29 cellular contexts compared by ENCODE assay signal in the genomic region with DNA sequence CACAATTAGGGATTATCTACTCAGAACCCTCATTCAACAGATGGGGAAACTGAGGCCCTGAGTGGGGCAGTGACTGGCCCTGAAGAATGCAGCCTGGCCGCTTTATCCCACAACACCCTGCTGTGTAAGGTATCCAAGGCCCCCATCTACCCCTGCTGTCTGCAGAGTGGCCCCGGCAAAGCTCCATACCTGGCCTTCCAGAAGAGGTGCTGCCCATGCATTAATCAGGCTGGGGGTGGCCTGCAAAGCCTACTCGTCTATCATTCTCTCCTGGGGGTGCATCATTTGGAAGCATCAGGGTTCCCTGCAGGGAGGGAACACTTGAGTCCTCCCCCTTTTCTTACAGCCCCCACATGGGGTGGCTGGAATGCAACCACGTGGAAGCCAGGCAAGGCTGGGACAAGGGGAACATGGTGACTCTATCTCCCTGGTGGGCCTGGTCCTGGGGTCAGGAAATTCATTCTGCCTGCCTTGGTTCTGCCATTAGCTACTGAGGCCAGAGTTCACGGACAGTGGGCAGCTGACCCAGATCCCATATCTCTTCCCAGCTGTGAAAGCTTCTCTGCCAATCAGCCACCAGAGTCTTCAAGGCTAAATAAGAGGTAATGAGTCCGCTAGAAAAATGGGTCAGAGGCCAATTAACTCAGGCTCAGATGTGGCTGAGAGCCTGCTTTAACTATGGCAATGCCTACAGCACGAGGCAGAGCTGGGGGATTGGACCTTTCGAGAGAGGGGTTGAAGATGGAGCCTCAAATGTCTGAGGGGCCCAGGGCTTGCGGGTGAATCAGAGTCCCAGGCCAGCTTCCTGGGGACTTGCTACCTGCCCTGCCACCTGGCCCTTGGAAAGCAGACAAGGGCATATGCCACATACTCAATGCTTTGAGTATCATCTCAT.
A peak's percentile ranks its signal among the peaks of the same experiment; 100 is the strongest.
DNase-seq lines count a peak whose midpoint lies in the region; ATAC-seq and TF ChIP-seq lines count a peak whose summit lies in the region.
"Had no signal": no experiment of that assay in that cellular context is flagged by ENCODE, and none has a peak within 500 bp of the region (broad histone marks: within the 10 kb centered on the region; RNA-seq: fewer than 3 reads in every experiment).

No MANE protein-coding gene starts in this region.

- H3K4me1 ChIP-seq in right atrium auricular region (no peaks in the 10 kb centered on the region), adrenal gland (replicated peaks in 1 of 2) (peaks cover 0 to 11% of the 10 kb centered on the region in 2 donors)
- H3K4me1 ChIP-seq: BE2C, tibial artery had no signal

- peak; percentile 47 for DNase-seq in right atrium auricular region (ENCODE audit: low spot score)
- DNase-seq in Right ventricle myocardium inferior (ENCODE audit: missing footprints): no peak
- peak in 5 of 7 donors; percentile 24 to 54 (median 34) for DNase-seq in adrenal gland
- peak; percentile 30 for DNase-seq in left lobe of liver (ENCODE audit: low spot score)
- no peak for DNase-seq in activated CD4-positive, CD25-positive, alpha-beta regulatory T cell (lab: John Stamatoyannopoulos, UW)
- DNase-seq: activated CD4-positive, alpha-beta T cell treated with anti-CD3 and anti-CD28 coated beads for 4 hours; activated CD8-positive, alpha-beta T cell treated with anti-CD3 and anti-CD28 coated beads, Interleukin-2, amount 10 ng/mL, durations not matched to agents 7 days and 5 days; activated gamma-delta T cell; activated naive CD8-positive, alpha-beta T cell treated with anti-CD3 and anti-CD28 coated beads for 36 hours; activated T-cell treated with anti-CD3 and anti-CD28 coated beads, Interleukin-2, amount 50 U/mL, for 4 hours; BE2C; CD8-positive, alpha-beta T cell; hypothalamus; immature natural killer cell; KBM-7; left colon; NCI-H2029; NCI-H2227 treated with DMSO at 0.1 percent for 48 hours; NCI-H526; right cardiac atrium; SHP77; stimulated activated CD4-positive, alpha-beta T cell treated with anti-CD3 and anti-CD28 coated beads, Interleukin-1b, Interleukin-23, amount 100 ng/mL, for 48 hours; stimulated activated CD8-positive, alpha-beta memory T cell treated with anti-CD3 and anti-CD28 coated beads, Interleukin-4, amount 100 ng/mL, for 48 hours; tibial artery had no signal

- H3K27ac ChIP-seq in right atrium auricular region (no peak overlapping the region), adrenal gland (no peak overlapping the region)
- H3K27ac ChIP-seq: tibial artery, VCaP had no signal

- no peak for TF ChIP-seq CTCF in right atrium auricular region (IDR thresholded peaks at IDR 0.05)
- no peak for TF ChIP-seq CTCF in adrenal gland (IDR thresholded peaks at IDR 0.05)

- no peak for TF ChIP-seq POLR2A in adrenal gland (IDR thresholded peaks at IDR 0.05)

- H3K9me3 ChIP-seq in right atrium auricular region (no peaks in the 10 kb centered on the region), adrenal gland (replicated peaks in 1 of 3) (no peaks in the 10 kb centered on the region)
- H3K9me3 ChIP-seq: BE2C, tibial artery had no signal

- 45 to 66% (median 60%) methylated on average over 4 to 9 of the region's 9 CpGs for WGBS in adrenal gland, 4 donors

- H3K4me3 ChIP-seq in right atrium auricular region (no peak overlapping the region), adrenal gland (no peak overlapping the region)
- H3K4me3 ChIP-seq: GM23248, tibial artery had no signal

- H3K36me3 ChIP-seq in right atrium auricular region: no peaks in the 10 kb centered on the region
- no peaks in the 10 kb centered on the region for H3K36me3 ChIP-seq in adrenal gland (replicated peaks in 1 of 2)
- H3K36me3 ChIP-seq: BE2C, tibial artery had no signal

- no peaks in the 10 kb centered on the region for H3K27me3 ChIP-seq in right atrium auricular region
- no peaks in the 10 kb centered on the region for H3K27me3 ChIP-seq in adrenal gland
- H3K27me3 ChIP-seq: BE2C had no signal

- ATAC-seq in Right ventricle myocardium inferior: no peak
- no peak for ATAC-seq in left lobe of liver
- ATAC-seq in HG02973 (IDR thresholded peaks at IDR 0.05; ENCODE audit: unreplicated experiment): no peak
- ATAC-seq in HG02678 (IDR thresholded peaks at IDR 0.05; ENCODE audit: unreplicated experiment): no peak
- ATAC-seq in GM21619 (IDR thresholded peaks at IDR 0.05; ENCODE audit: unreplicated experiment): no peak
- ATAC-seq: activated CD8-positive, alpha-beta T cell treated with anti-CD3 and anti-CD28 coated beads, Interleukin-2, amount 10 ng/mL, durations not matched to agents 7 days and 5 days; activated T-cell treated with anti-CD3 and anti-CD28 coated beads, Interleukin-2, amount 50 U/mL, for 4 hours; CD8-positive, alpha-beta T cell; left colon; right cardiac atrium had no signal

- intact Hi-C loops in Right ventricle myocardium inferior (cut with DNase I): loop anchor here (5.0 kb wide), 1 partner anchor 95 kb away; no protein-coding TSS in a partner anchor
- intact Hi-C loops in adrenal gland (cut with DNase I): loop anchor here in 1 of 2 donors (5.0 kb wide), 1 partner anchor 245 kb away; no protein-coding TSS in a partner anchor

Comparison
In these comparisons a context has a peak if more than half of its experiments do, and no peak if none do; other contexts are left out.
1. DNase-seq: peak in right atrium auricular region (single experiment), adrenal gland (5 of 7) and left lobe of liver (single experiment); none in Right ventricle myocardium inferior (single experiment) and activated CD4-positive, CD25-positive, alpha-beta regulatory T cell (0 of 4).